ENCODE assay signal across 1 cellular context in genomic region chr3:128123538-128124368, GRCh38.
TF ChIP-seq lines count a peak whose summit lies in the region.

Gene RUVBL1, minus strand, starts transcription at chr3:128123812. Its CDS starts 88 bp downstream, at chr3:128123724.

TF ChIP-seq in SK-N-SH, 30 proteins besides CTCF, POLR2A, EP300 and RAD21 (continued from another document):
- TF ChIP-seq USF2 (IDR thresholded peaks at IDR 0.05; ENCODE audit: borderline replicate concordance, low read depth, low read length) (no peak), TCF12 (IDR thresholded peaks at IDR 0.05) (no peak), ZBTB33 (IDR thresholded peaks at IDR 0.05; ENCODE audit: borderline replicate concordance, low read depth) (no peak), TAF1 (IDR thresholded peaks at IDR 0.05; ENCODE audit: borderline replicate concordance, low read depth, low read length) (peak; percentile 62; the same call in 1 of the 2 replicates)
